ENCODE assay signal across 10 cellular contexts in genomic region chr9:88390371-88390990, GRCh38. TPM values are rescaled to one million over a fixed set of nuclear protein-coding genes. Genes with fewer than 3 reads are reported as not detected.
DNase-seq lines count a peak whose midpoint lies in the region; ATAC-seq and TF ChIP-seq lines count a peak whose summit lies in the region.
"Had no signal": no experiment of that assay in that cellular context is flagged by ENCODE, and none has a peak within 500 bp of the region (broad histone marks: within the 10 kb centered on the region; RNA-seq: fewer than 3 reads in every experiment).

No MANE protein-coding gene starts in this region.

- H3K36me3 ChIP-seq in cardiac muscle cell (no peaks in the 10 kb centered on the region), tibial artery (no peaks in the 10 kb centered on the region), H7 (replicated peaks; ENCODE audit: control insufficient read depth, insufficient read depth, low read length) (peaks cover 2% of the 10 kb centered on the region)

- DNase-seq in cardiac muscle cell (ENCODE audit: low read depth in 1 of 2, low spot score in 1 of 2), result no peak
- DNase-seq in right cardiac atrium, result no peak
- no peak for DNase-seq in activated naive CD8-positive, alpha-beta T cell treated with anti-CD3 and anti-CD28 coated beads for 36 hours
- no peak for DNase-seq in tibial artery
- DNase-seq in NCI-H2171 (lab: John Stamatoyannopoulos, UW), result no peak
- DNase-seq in H7, result no peak
- DNase-seq in MV-4-11 (lab: John Stamatoyannopoulos, UW), result no peak
- DNase-seq: NCI-H2171 treated with DMSO at 0.1 percent for 48 hours, T-helper 9 cell had no signal

- no peaks in the 10 kb centered on the region for H3K27me3 ChIP-seq in cardiac muscle cell
- H3K27me3 ChIP-seq in right cardiac atrium (ENCODE audit: control insufficient read depth, insufficient read depth), result no peaks in the 10 kb centered on the region
- H3K27me3 ChIP-seq in tibial artery, result no peaks in the 10 kb centered on the region
- no peaks in the 10 kb centered on the region for H3K27me3 ChIP-seq in H7 (ENCODE audit: control insufficient read depth, insufficient read depth, low read length)

- peak overlapping the region; percentile 4 for H3K4me3 Mint-ChIP-seq in activated naive CD8-positive, alpha-beta T cell treated with anti-CD3 and anti-CD28 coated beads for 36 hours

- no peaks in the 10 kb centered on the region for H3K9me3 Mint-ChIP-seq in activated naive CD8-positive, alpha-beta T cell treated with anti-CD3 and anti-CD28 coated beads for 36 hours

- H3K4me1 Mint-ChIP-seq in activated naive CD8-positive, alpha-beta T cell treated with anti-CD3 and anti-CD28 coated beads for 36 hours, result peaks cover 38% of the 10 kb centered on the region

- H3K9me3 ChIP-seq in cardiac muscle cell (ENCODE audit: low read depth), result no peaks in the 10 kb centered on the region
- H3K9me3 ChIP-seq in right cardiac atrium (ENCODE audit: control insufficient read depth, low read length), result no peaks in the 10 kb centered on the region
- H3K9me3 ChIP-seq in iPS-18c (ENCODE audit: control insufficient read depth, insufficient read depth, low read length), result peaks cover 2% of the 10 kb centered on the region
- H3K9me3 ChIP-seq in tibial artery, result no peaks in the 10 kb centered on the region

- no peaks in the 10 kb centered on the region for H3K27me3 Mint-ChIP-seq in activated naive CD8-positive, alpha-beta T cell treated with anti-CD3 and anti-CD28 coated beads for 36 hours

- no peak overlapping the region for H3K27ac ChIP-seq in cardiac muscle cell
- H3K27ac ChIP-seq in right cardiac atrium (ENCODE audit: low read length), result no peak overlapping the region
- H3K27ac ChIP-seq in tibial artery, result peak overlapping the region; percentile 90 to 96

- intact Hi-C loops in right cardiac atrium (cut with DNase I) (no loop called here), tibial artery (cut with DNase I; ENCODE audit: low total_unique reads) (no loop called here)

- H3K36me3 Mint-ChIP-seq in activated naive CD8-positive, alpha-beta T cell treated with anti-CD3 and anti-CD28 coated beads for 36 hours, result peaks cover 20% of the 10 kb centered on the region

- H3K4me3 ChIP-seq in cardiac muscle cell (peak overlapping the region; percentile 94), right cardiac atrium (ENCODE audit: low read length) (no peak overlapping the region), iPS-18c (ENCODE audit: insufficient read depth, low read depth, low read length) (0 out of 2 replicates have a peak overlapping the region, but pooled peaks have one; percentile 71), tibial artery (no peak overlapping the region), H7 (ENCODE audit: insufficient read depth, low read depth, low read length) (no peak overlapping the region)

- ATAC-seq in right cardiac atrium, result no peak

- 63% methylated on average over 3 of the region's 3 CpGs for WGBS in right cardiac atrium

- H3K4me1 ChIP-seq in cardiac muscle cell (ENCODE audit: low read depth), result peaks cover 6% of the 10 kb centered on the region
- peaks cover 3% of the 10 kb centered on the region for H3K4me1 ChIP-seq in right cardiac atrium (ENCODE audit: control insufficient read depth, insufficient read depth, low read length)
- H3K4me1 ChIP-seq in tibial artery, result peaks cover 0 to 44% (median 23%) of the 10 kb centered on the region in 4 donors

- TF ChIP-seq CTCF in cardiac muscle cell (IDR thresholded peaks at IDR 0.05; ENCODE audit: low read depth, low read length) (no peak), tibial artery (IDR thresholded peaks at IDR 0.05) (no peak)

- H3K27ac Mint-ChIP-seq in activated naive CD8-positive, alpha-beta T cell treated with anti-CD3 and anti-CD28 coated beads for 36 hours, result no peak overlapping the region

RNA-seq across cellular contexts. Expression of gene SPIN1, which starts 2.2 kb away (rescaled TPM):
- total RNA-seq in cardiac muscle cell (59.0 and 67.5 TPM in 2 replicates), right cardiac atrium (10 to 100 TPM; 71.3 to 78.4 (median 75.6) TPM)
- polyA plus RNA-seq in cardiac muscle cell (57.6 and 63.6 TPM in 2 replicates), right cardiac atrium (26.3 TPM)
- 10 to 100 TPM; 37.7 to 39.0 TPM for total RNA-seq in activated naive CD8-positive, alpha-beta T cell treated with anti-CD3 and anti-CD28 coated beads for 36 hours
- 73.2 and 82.1 TPM in 2 replicates for total RNA-seq in H7 (2014; rRNA removed; shearing (Covaris generic))

Comparison
In these comparisons a context has a peak if more than half of its experiments do, and no peak if none do; other contexts are left out.
1. H3K4me3 ChIP-seq: peak in cardiac muscle cell (single experiment) and iPS-18c (single experiment); none in right cardiac atrium (single experiment), tibial artery (0 of 2) and H7 (single experiment).
2. H3K27ac ChIP-seq: peak in tibial artery (2 of 2); none in cardiac muscle cell (single experiment) and right cardiac atrium (single experiment).